1 cellular context compared by ENCODE assay signal in genomic region chr12:48865441-48866290, GRCh38.
A peak's percentile ranks its signal among the peaks of the same experiment; 100 is the strongest.
TF ChIP-seq lines count a peak whose summit lies in the region.

TSS of gene RND1 (minus strand) at chr12:48865870. CDS start at chr12:48865767, 103 bp downstream.

TF ChIP-seq in H1, 55 proteins besides CTCF, POLR2A, EP300 and RAD21 (continued from another document):
- TF ChIP-seq SRF (IDR thresholded peaks at IDR 0.05; ENCODE audit: low read depth, low read length) (no peak), POLR2AphosphoS5 (IDR thresholded peaks at IDR 0.05; ENCODE audit: low read depth, low read length) (peak; percentile 99), MAFK (IDR thresholded peaks at IDR 0.05; ENCODE audit: low read depth, low read length) (no peak), MAX (IDR thresholded peaks at IDR 0.05) (0 out of 2 replicates have a peak, but pooled peaks have one; percentile 28), JUND (IDR thresholded peaks at IDR 0.05; ENCODE audit: low read length) (no peak), JUN (IDR thresholded peaks at IDR 0.05; ENCODE audit: low read depth, low read length) (no peak), CREB1 (IDR thresholded peaks at IDR 0.05) (0 out of 2 replicates have a peak, but pooled peaks have one; percentile 24), TBP (IDR thresholded peaks at IDR 0.05; ENCODE audit: low read depth, low read length) (peak; percentile 97), HDAC2 (IDR thresholded peaks at IDR 0.05; ENCODE audit: borderline replicate concordance in 1 of 2, low read depth in 2 of 2, low read length in 2 of 2) (no peak), RNF2 (IDR thresholded peaks at IDR 0.05; ENCODE audit: borderline replicate concordance, low read depth, low read length, missing control alignments, poor library complexity, severe bottlenecking) (no peak), ATF2 (IDR thresholded peaks at IDR 0.05; ENCODE audit: low read length) (no peak), SAP30 (IDR thresholded peaks at IDR 0.05; ENCODE audit: insufficient read depth, insufficient replicate concordance, low read length) (peak; percentile 17), EGR1 (IDR thresholded peaks at IDR 0.05; ENCODE audit: borderline replicate concordance, low read depth, low read length) (0 out of 2 replicates have a peak, but pooled peaks have one; percentile 35), NRF1 (IDR thresholded peaks at IDR 0.05; ENCODE audit: low read depth, low read length) (no peak), TCF12 (IDR thresholded peaks at IDR 0.05; ENCODE audit: low read depth, low read length) (no peak), GABPA (IDR thresholded peaks at IDR 0.05; ENCODE audit: borderline replicate concordance, insufficient read depth, low read length) (no peak), CHD2 (IDR thresholded peaks at IDR 0.05; ENCODE audit: low read length) (peak; percentile 81), HDAC6 (IDR thresholded peaks at IDR 0.05; ENCODE audit: low read depth, low read length) (no peak), CEBPB (IDR thresholded peaks at IDR 0.05; ENCODE audit: low read depth, low read length) (peak; percentile 30; the same call in 1 of the 2 replicates), KDM1A (IDR thresholded peaks at IDR 0.05; ENCODE audit: borderline replicate concordance, low read length) (0 out of 2 replicates have a peak, but pooled peaks have one; percentile 30), CHD7 (IDR thresholded peaks at IDR 0.05; ENCODE audit: insufficient replicate concordance, low read length) (no peak), RFX5 (IDR thresholded peaks at IDR 0.05; ENCODE audit: borderline replicate concordance, low read depth, low read length) (no peak), CBX8 (IDR thresholded peaks at IDR 0.05; ENCODE audit: borderline replicate concordance, low read depth, low read length) (no peak), CBX5 (IDR thresholded peaks at IDR 0.05; ENCODE audit: low read depth, low read length) (no peak), SIN3A (conservative IDR thresholded peaks at IDR 0.05 in 1 of 2, IDR thresholded peaks at IDR 0.05 in 1 of 2; ENCODE audit: low read depth in 1 of 2, low read length in 2 of 2) (peak; percentile 62 to 73; a peak in 2 of 4 replicates), PHF8 (conservative IDR thresholded peaks at IDR 0.05; ENCODE audit: low read depth, low read length) (peak; percentile 95), E2F6 (IDR thresholded peaks at IDR 0.05) (no peak), GTF2F1 (IDR thresholded peaks at IDR 0.05; ENCODE audit: borderline replicate concordance, low read depth, low read length) (peak; percentile 85), BRCA1 (IDR thresholded peaks at IDR 0.05; ENCODE audit: low read depth, low read length) (no peak), RXRA (IDR thresholded peaks at IDR 0.05; ENCODE audit: insufficient read depth, low read depth, low read length) (no peak), BACH1 (IDR thresholded peaks at IDR 0.05; ENCODE audit: low read length) (no peak), NANOG (IDR thresholded peaks at IDR 0.05; ENCODE audit: insufficient read depth, low read depth, low read length, poor library complexity, severe bottlenecking) (no peak), ZNF274 (IDR thresholded peaks at IDR 0.05; ENCODE audit: borderline replicate concordance, extremely low read depth, low read length) (no peak), POU5F1 (IDR thresholded peaks at IDR 0.05; ENCODE audit: low read depth, low read length) (no peak), SIX5 (IDR thresholded peaks at IDR 0.05; ENCODE audit: low read depth, low read length) (no peak), KDM4A (IDR thresholded peaks at IDR 0.05; ENCODE audit: low read depth, low read length, severe bottlenecking) (no peak), TAF1 (IDR thresholded peaks at IDR 0.05; ENCODE audit: low read depth, low read length) (peak; percentile 99), ASH2L (IDR thresholded peaks at IDR 0.05; ENCODE audit: low read length) (peak; percentile 56), SIRT6 (IDR thresholded peaks at IDR 0.05; ENCODE audit: low read length) (no peak), SP1 (IDR thresholded peaks at IDR 0.05; ENCODE audit: low read depth, low read length) (peak; percentile 97), BCL11A (IDR thresholded peaks at IDR 0.05; ENCODE audit: low read depth in 2 of 2, low read length in 2 of 2) (no peak), USF2 (IDR thresholded peaks at IDR 0.05; ENCODE audit: low read length) (no peak), TAF7 (optimal IDR thresholded peaks at IDR 0.05; ENCODE audit: borderline replicate concordance, low read depth, low read length) (peak; percentile 92), SUZ12 (IDR thresholded peaks at IDR 0.05; ENCODE audit: low read length) (no peak), SP2 (IDR thresholded peaks at IDR 0.05; ENCODE audit: low read length) (peak; percentile 46), RBBP5 (IDR thresholded peaks at IDR 0.05; ENCODE audit: borderline replicate concordance, low read depth, low read length) (no peak), KDM5A (IDR thresholded peaks at IDR 0.05; ENCODE audit: low read length) (no peak), CHD1 (IDR thresholded peaks at IDR 0.05; ENCODE audit: low read depth, low read length) (no peak), YY1 (IDR thresholded peaks at IDR 0.05; ENCODE audit: low read depth, low read length) (peak; percentile 37; the same call in 1 of the 2 replicates)
